In genomic region chr21:44802396-44803153, GRCh38 we compare ENCODE assay signal across 8 cellular contexts. TPM values are rescaled to one million over a fixed set of nuclear protein-coding genes. Genes with fewer than 3 reads are reported as not detected.
DNase-seq lines count a peak whose midpoint lies in the region; ATAC-seq and TF ChIP-seq lines count a peak whose summit lies in the region.

No MANE protein-coding gene starts in this region.

- no peaks in the 10 kb centered on the region for H3K9me3 Mint-ChIP-seq in WTC11

- H3K4me1 ChIP-seq in ES-I3 (ENCODE audit: insufficient read depth, low read length) (peaks cover 17% of the 10 kb centered on the region), iPS DF 6.9 (ENCODE audit: control insufficient read depth, insufficient read depth, low read length) (no peaks in the 10 kb centered on the region), spleen (peaks cover 23 to 71% (median 41%) of the 10 kb centered on the region in 6 donors)

- peaks cover 20% of the 10 kb centered on the region for H3K36me3 ChIP-seq in ES-I3 (ENCODE audit: insufficient read depth, low read length)
- peaks cover 4% of the 10 kb centered on the region; the same call in 1 of the 2 replicates for H3K36me3 ChIP-seq in iPS DF 6.9 (ENCODE audit: control insufficient read depth, insufficient read depth, low read length)
- H3K36me3 ChIP-seq in spleen = peaks cover 0 to 65% (median 29%) of the 10 kb centered on the region in 6 donors

- POLR2A ChIA-PET in WTC11 (lab: Charles Lee) = interaction anchor here (1.1 kb wide), 1 partner anchor 9 kb away, joined by 3 read pairs; no protein-coding TSS in a partner anchor

- peaks cover 25% of the 10 kb centered on the region for H3K4me1 Mint-ChIP-seq in WTC11

- intact Hi-C loops in spleen (cut with DNase I; ENCODE audit: low total_unique reads) = loop anchor here (5.0 to 10.0 kb wide), 2 partner anchors 75 to 122 kb away; partner anchors contain the start of gene ITGB2

- H3K27ac ChIP-seq in iPS DF 6.9 (ENCODE audit: low read length) (no peak overlapping the region), spleen (peak overlapping the region in 6 of 8 donors; percentile 76 to 87 (median 80))

- H3K9ac ChIP-seq in ES-I3 (ENCODE audit: low read depth, low read length) = peak overlapping the region; percentile 93

- ATAC-seq in HG03280 (IDR thresholded peaks at IDR 0.05; ENCODE audit: unreplicated experiment) (peak; percentile 25), WTC11 (peak; percentile 65), HG03565 (IDR thresholded peaks at IDR 0.05; ENCODE audit: unreplicated experiment) (no peak), GM18907 (IDR thresholded peaks at IDR 0.05; ENCODE audit: unreplicated experiment) (no peak)

- peak overlapping the region; percentile 82 for H3K4me3 Mint-ChIP-seq in WTC11

- WGBS in iPS DF 6.9 (ENCODE audit: insufficient coverage, insufficient read length) = no CpG with 5 or more reads among the region's 32 CpGs
- 25 to 34% (median 28%) methylated on average over 26 to 32 of the region's 32 CpGs for WGBS in spleen, 5 donors

- DNase-seq in WTC11 (ENCODE audit: low spot score) (no peak), iPS DF 6.9 (ENCODE audit: low read depth, low spot score) (no peak), spleen (no peak), SKM-1 treated with dmso at 0.1 percent for 144 hours (lab: John Stamatoyannopoulos, UW; ENCODE audit: unreplicated experiment) (no peak)

- no peak for TF ChIP-seq POLR2A in spleen (IDR thresholded peaks at IDR 0.05)

- peaks cover 53% of the 10 kb centered on the region for H3K36me3 Mint-ChIP-seq in WTC11

- H3K27me3 ChIP-seq in iPS DF 6.9 (ENCODE audit: control insufficient read depth, insufficient read depth, low read length) = no peaks in the 10 kb centered on the region
- no peaks in the 10 kb centered on the region for H3K27me3 ChIP-seq in spleen (replicated peaks in 1 of 7)

- CTCF ChIA-PET in WTC11 (lab: Charles Lee) = interaction anchor here (1.0 to 3.1 kb wide), 7 partner anchors 9 to 292 kb away, joined by 3 to 17 read pairs (median 6); partner anchors contain the start of gene PTTG1IP

- H3K27ac Mint-ChIP-seq in WTC11 = peak overlapping the region; percentile 91

- no peaks in the 10 kb centered on the region for H3K27me3 Mint-ChIP-seq in WTC11 (ENCODE audit: low read depth)

- H3K4me3 ChIP-seq in iPS DF 6.9 (ENCODE audit: low read length) (peak overlapping the region; percentile 80), spleen (peak overlapping the region; percentile 98 to 100 (median 100))

- H3K9me3 ChIP-seq in ES-I3 (ENCODE audit: control insufficient read depth, insufficient read depth, low read length) (no peaks in the 10 kb centered on the region), iPS DF 6.9 (ENCODE audit: control insufficient read depth, insufficient read depth, low read length) (no peaks in the 10 kb centered on the region), spleen (no peaks in the 10 kb centered on the region)

- TF ChIP-seq CTCF in WTC11 (IDR thresholded peaks at IDR 0.05) (0 out of 2 replicates have a peak, but pooled peaks have one; percentile 18), spleen (IDR thresholded peaks at IDR 0.05 in 8 of 11, conservative IDR thresholded peaks at IDR 0.05 in 3 of 11) (no peak)

TF ChIP-seq in WTC11, 78 proteins besides CTCF, POLR2A, EP300 and RAD21:
- TF ChIP-seq MXD4 (CRISPR knock-in tag; IDR thresholded peaks at IDR 0.05; ENCODE audit: borderline replicate concordance) (no peak), MAX (CRISPR knock-in tag; IDR thresholded peaks at IDR 0.05) (0 out of 2 replicates have a peak, but pooled peaks have one; percentile 29)
TF ChIP-seq in WTC11: peak in this region for 1.

RNA-seq across cellular contexts. Expression of gene UBE2G2, which starts 1.0 kb away (rescaled TPM):
- total RNA-seq in WTC11 (2021) (109 to 117 TPM (median 113 TPM) in 3 replicates), spleen (100 to 1,000 TPM in 3 of 7 donors, 10 to 100 TPM in 4; 81.1 to 125 (median 93.8) TPM)
- 10 to 100 TPM; 39.4 to 58.0 (median 46.9) TPM for polyA plus RNA-seq in spleen

RNA-seq across cellular contexts. Expression of gene SUMO3, which starts 15.3 kb away (rescaled TPM):
- 81.7 to 86.3 TPM (median 85.4 TPM) in 3 replicates for total RNA-seq in WTC11 (2021)
- 100 to 1,000 TPM in 1 of 7 donors, 10 to 100 TPM in 6; 62.2 to 101 (median 68.6) TPM for total RNA-seq in spleen
- polyA plus RNA-seq in spleen = 10 to 100 TPM; 38.2 to 90.7 (median 57.9) TPM

Comparison
In these comparisons a context has a peak if more than half of its experiments do, and no peak if none do; other contexts are left out.
1. ATAC-seq: peak in HG03280 (single experiment) and WTC11 (single experiment); none in HG03565 (single experiment) and GM18907 (single experiment).